5 cellular contexts compared by ENCODE assay signal in the genomic region with DNA sequence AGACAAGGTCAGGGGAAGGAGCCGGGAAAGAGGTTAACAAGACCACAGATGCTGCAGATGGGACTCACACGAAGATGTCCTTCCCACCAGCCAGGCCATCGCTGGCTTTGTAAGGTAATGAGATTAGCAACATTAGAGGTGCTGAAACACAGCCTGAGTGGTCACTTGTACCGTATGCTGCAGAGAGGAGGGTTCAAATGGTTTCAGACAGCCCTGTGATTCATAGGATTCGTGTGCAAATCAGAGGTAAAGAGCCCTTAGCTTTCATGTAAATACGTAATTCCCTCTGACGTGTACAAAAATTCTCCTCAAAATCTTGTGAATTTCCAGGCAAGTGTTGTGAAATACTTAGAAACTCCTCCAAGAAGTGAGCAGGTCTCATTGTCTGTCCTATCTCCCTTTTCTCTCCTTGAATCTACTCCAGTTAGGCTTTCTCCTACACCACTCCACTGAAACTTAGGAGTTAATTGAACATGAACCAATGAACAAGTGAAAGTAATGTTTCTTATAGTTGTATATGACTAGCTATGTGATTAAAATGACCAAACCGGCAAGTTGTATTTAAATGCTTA. TPM values are rescaled to one million over a fixed set of nuclear protein-coding genes. Genes with fewer than 3 reads are reported as not detected.
"Had no signal": no experiment of that assay in that cellular context is flagged by ENCODE, and none has a peak within 500 bp of the region (broad histone marks: within the 10 kb centered on the region; RNA-seq: fewer than 3 reads in every experiment).

No MANE protein-coding gene starts in this region.

RNA-seq across cellular contexts. Expression of gene FAM236B, which starts 1.0 kb away (rescaled TPM):
- total RNA-seq: HepG2, HT-29, HT1080, IMR-90, K562 had no signal

RNA-seq across cellular contexts. Expression of gene DMRTC1B, which starts 6.8 kb away (rescaled TPM):
- total RNA-seq: HepG2, HT-29, HT1080, IMR-90, K562 had no signal

RNA-seq across cellular contexts. Expression of gene FAM236D, which starts 24.6 kb away (rescaled TPM):
- total RNA-seq: HepG2, HT-29, HT1080, IMR-90, K562 had no signal
